In the genomic region with DNA sequence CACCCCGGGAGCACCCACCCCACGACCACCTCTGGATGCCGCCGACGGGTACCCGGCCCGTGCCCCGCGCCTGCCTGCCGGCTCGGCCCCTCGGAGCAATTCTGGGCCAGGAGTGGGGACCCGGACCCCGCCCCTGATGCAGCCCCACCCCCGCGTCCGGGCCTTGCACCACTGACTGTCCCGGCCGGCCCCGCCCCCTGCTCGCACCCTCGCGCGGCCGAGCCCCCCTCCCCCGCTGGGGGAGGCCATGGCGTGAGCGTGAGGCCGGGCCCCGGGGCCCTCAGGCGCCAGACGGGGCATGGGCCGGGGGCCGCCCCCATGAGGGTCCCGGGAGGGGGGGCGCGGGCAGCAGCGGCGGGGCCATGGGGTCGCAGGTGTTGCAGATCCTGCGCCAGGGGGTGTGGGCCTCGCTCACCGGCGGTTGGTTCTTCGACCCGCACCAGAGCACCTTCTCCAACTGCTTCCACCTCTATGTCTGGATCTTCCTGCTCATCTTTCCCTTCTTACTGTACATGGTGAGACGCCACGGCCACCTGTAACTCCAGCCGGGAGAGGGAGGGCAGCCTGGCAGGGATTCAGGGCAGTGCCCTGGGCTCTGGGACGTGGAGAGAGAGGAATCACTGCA, we compare ENCODE assay signal across 8 cellular contexts. TPM values are rescaled to one million over a fixed set of nuclear protein-coding genes. Genes with fewer than 3 reads are reported as not detected.
DNase-seq lines count a peak whose midpoint lies in the region; ATAC-seq and TF ChIP-seq lines count a peak whose summit lies in the region.

No MANE protein-coding gene starts in this region.

- peak overlapping the region; percentile 96 for H3K4me3 Mint-ChIP-seq in Caco-2 (ENCODE audit: unreplicated experiment)

- H3K36me3 ChIP-seq in Caco-2 (ENCODE audit: control insufficient read depth, insufficient read depth, low read length) (peaks cover 8% of the 10 kb centered on the region), MG63 (peaks cover 49% of the 10 kb centered on the region)

- intact Hi-C loops in Caco-2 (cut with micrococcal nuclease; ENCODE audit: unreplicated experiment), result loop anchor here (1.0 to 2.0 kb wide), 4 partner anchors 9 to 47 kb away; a partner anchor contains a TSS

- no TSS peak for BruUV-seq in Caco-2 (replicated peaks; lab: Mats Ljungman, UMichigan)

- H3K9me3 Mint-ChIP-seq in Caco-2 (ENCODE audit: unreplicated experiment), result no peaks in the 10 kb centered on the region

- peaks cover 67% of the 10 kb centered on the region for H3K36me3 Mint-ChIP-seq in Caco-2 (ENCODE audit: insufficient read depth, unreplicated experiment)

- POLR2A ChIA-PET in Caco-2 (lab: Charles Lee), result interaction anchor here (0.5 to 1.2 kb wide), 6 partner anchors 9 to 229 kb away, joined by 3 to 11 read pairs (median 6); a partner anchor contains a TSS

- H3K4me1 ChIP-seq in Caco-2, result peaks cover 20% of the 10 kb centered on the region

- CTCF ChIA-PET in Caco-2 (lab: Charles Lee), result interaction anchor here (0.7 to 1.8 kb wide), 7 partner anchors 22 to 275 kb away, joined by 3 to 8 read pairs (median 3); a partner anchor contains a TSS

- TF ChIP-seq CTCF in Caco-2 (IDR thresholded peaks at IDR 0.05; ENCODE audit: insufficient read depth in 1 of 2, low read depth in 1 of 2, low read length in 1 of 2, severe bottlenecking in 1 of 2, unreplicated experiment in 1 of 2) (no peak), astrocyte of the cerebellum (IDR thresholded peaks at IDR 0.05; ENCODE audit: low read depth, low read length, missing control alignments) (no peak)

- H3K27me3 Mint-ChIP-seq in Caco-2 (ENCODE audit: insufficient read depth, unreplicated experiment), result no peaks in the 10 kb centered on the region

- H3K27me3 ChIP-seq in Caco-2 (replicated peaks; ENCODE audit: control insufficient read depth, insufficient read depth, low read length), result no peaks in the 10 kb centered on the region
- no peaks in the 10 kb centered on the region for H3K27me3 ChIP-seq in MG63

- ATAC-seq in GM21447 (IDR thresholded peaks at IDR 0.05; ENCODE audit: unreplicated experiment), result peak; percentile 0
- ATAC-seq in GM19455 (IDR thresholded peaks at IDR 0.05; ENCODE audit: unreplicated experiment), result no peak

- in situ Hi-C loops in astrocyte of the cerebellum (cut with HindIII; ENCODE audit: low sequenced_read_pairs), result no loop called here

- DNase-seq in Caco-2 (peak; percentile 78 to 80), MG63 (peak; percentile 70), astrocyte of the cerebellum (ENCODE audit: low read depth) (no peak), iPS-NIHi11 (ENCODE audit: low spot score) (peak; percentile 89), GDM1 (lab: John Stamatoyannopoulos, UW) (no peak)
- DNase-seq in stimulated activated CD8-positive, alpha-beta memory T cell treated with anti-CD3 and anti-CD28 coated beads, Interleukin-7, amount 100 ng/mL, for 48 hours (ENCODE audit: extremely low read depth in 1 of 2, low read depth in 1 of 2), result peak; percentile 43

- H3K4me1 Mint-ChIP-seq in Caco-2 (ENCODE audit: low read depth, unreplicated experiment), result peaks cover 17% of the 10 kb centered on the region

- no peaks in the 10 kb centered on the region for H3K9me3 ChIP-seq in Caco-2
- H3K9me3 ChIP-seq in MG63, result no peaks in the 10 kb centered on the region

- H3K27ac Mint-ChIP-seq in Caco-2 (ENCODE audit: unreplicated experiment), result peak overlapping the region; percentile 96

- H3K4me3 ChIP-seq in Caco-2 (ENCODE audit: low read depth, low read length), result peak overlapping the region; percentile 85
- peak overlapping the region; percentile 81 for H3K4me3 ChIP-seq in MG63
- H3K4me3 ChIP-seq in astrocyte of the cerebellum (ENCODE audit: low read depth, low read length), result peak overlapping the region; percentile 74

RNA-seq across cellular contexts. Expression of a gene that starts 0.5 kb away (rescaled TPM):
- total RNA-seq in Caco-2 (2022), result 52.7 and 52.8 TPM in 2 replicates
- total RNA-seq in MG63 (2014; rRNA removed; shearing (Covaris generic); ENCODE audit: low replicate concordance), result 9.8 and 21.0 TPM in 2 replicates

RNA-seq across cellular contexts. Expression of a gene that starts 2.0 kb away (rescaled TPM):
- total RNA-seq in Caco-2 (2022), result 80.5 and 89.2 TPM in 2 replicates
- 22.2 and 48.8 TPM in 2 replicates for total RNA-seq in MG63 (2014; rRNA removed; shearing (Covaris generic); ENCODE audit: low replicate concordance)

RNA-seq across cellular contexts. Expression of a gene that starts 20.5 kb away (rescaled TPM):
- total RNA-seq in Caco-2 (2022), result 0.39 and 0.49 TPM in 2 replicates
- not detected in 2 replicates for total RNA-seq in MG63 (2014; rRNA removed; shearing (Covaris generic); ENCODE audit: low replicate concordance)

RNA-seq across cellular contexts. Expression of a gene that starts 21.8 kb away (rescaled TPM):
- 30.5 and 35.1 TPM in 2 replicates for total RNA-seq in Caco-2 (2022)
- total RNA-seq in MG63 (2014; rRNA removed; shearing (Covaris generic); ENCODE audit: low replicate concordance), result 28.2 and 33.6 TPM in 2 replicates

RNA-seq across cellular contexts. Expression of a gene that starts 40.2 kb away (rescaled TPM):
- 19.2 and 19.6 TPM in 2 replicates for total RNA-seq in Caco-2 (2022)
- 30.8 and 65.1 TPM in 2 replicates for total RNA-seq in MG63 (2014; rRNA removed; shearing (Covaris generic); ENCODE audit: low replicate concordance)

Comparison
In these comparisons a context has a peak if more than half of its experiments do, and no peak if none do; other contexts are left out.
1. DNase-seq: peak in Caco-2 (2 of 2), MG63 (single experiment), iPS-NIHi11 (single experiment) and stimulated activated CD8-positive, alpha-beta memory T cell treated with anti-CD3 and anti-CD28 coated beads, Interleukin-7, amount 100 ng/mL, for 48 hours (2 of 2); none in astrocyte of the cerebellum (single experiment) and GDM1 (single experiment).
2. Peak in every context shown above with its lines, with median percentiles within 50 percentile points of each other: H3K4me3 ChIP-seq.